8 cellular contexts compared by ENCODE assay signal in genomic region chr14:69259531-69260245, GRCh38. TPM values are rescaled to one million over a fixed set of nuclear protein-coding genes. Genes with fewer than 3 reads are reported as not detected.
DNase-seq lines count a peak whose midpoint lies in the region; TF ChIP-seq lines count a peak whose summit lies in the region.

Gene GALNT16 (plus strand): TSS chr14:69260158. CDS start chr14:69260291, 133 bp downstream.

- H3K9me3 ChIP-seq in mesenchymal stem cell (ENCODE audit: control insufficient read depth, low read length), result no peaks in the 10 kb centered on the region
- H3K9me3 ChIP-seq in uterus, result no peaks in the 10 kb centered on the region

- H2BK5ac ChIP-seq in mesenchymal stem cell (ENCODE audit: low read depth, low read length, poor library complexity, severe bottlenecking), result no peak within 1 kb of the TSS

- peaks cover 20% of the 10 kb centered on the region for H3K4me1 ChIP-seq in mesenchymal stem cell (ENCODE audit: control insufficient read depth, insufficient read depth, low read depth, low read length)
- no peaks in the 10 kb centered on the region for H3K4me1 ChIP-seq in uterus

- peak within 1 kb of the TSS; percentile 29 to 62 for H3K18ac ChIP-seq in mesenchymal stem cell (ENCODE audit: low read depth in 1 of 2, low read length in 2 of 2)

- peak within 1 kb of the TSS; percentile 7 for H4K8ac ChIP-seq in mesenchymal stem cell (ENCODE audit: low read length)

- intact Hi-C loops in uterus (cut with DNase I; ENCODE audit: low total_unique reads), result no loop called here

- H3K27me3 ChIP-seq in mesenchymal stem cell (ENCODE audit: control insufficient read depth in 1 of 2, insufficient read depth in 1 of 2, low read length in 2 of 2), result peaks cover 35 to 74% of the 10 kb centered on the region in 2 experiments
- peaks cover 0 to 5% of the 10 kb centered on the region in 2 donors for H3K27me3 ChIP-seq in uterus

- H2BK120ac ChIP-seq in mesenchymal stem cell (ENCODE audit: low read depth, low read length), result no peak within 1 kb of the TSS

- H3K4ac ChIP-seq in mesenchymal stem cell (ENCODE audit: low read depth in 1 of 2, low read length in 2 of 2), result no peak within 1 kb of the TSS

- DNase-seq in activated CD4-positive, alpha-beta T cell treated with anti-CD3 and anti-CD28 coated beads for 48 hours, result peak; percentile 6
- no peak for DNase-seq in activated CD4-positive, alpha-beta T cell treated with anti-CD3 and anti-CD28 coated beads, Interleukin-2, amount 50 U/mL, for 4 hours
- DNase-seq in NCI-H524 (lab: John Stamatoyannopoulos, UW), result peak; percentile 81 to 88
- DNase-seq in dermis blood vessel endothelial cell, result peak; percentile 46
- peak; percentile 51 for DNase-seq in mesenchymal stem cell
- peak in 1 of 2 donors; percentile 44 for DNase-seq in uterus
- DNase-seq in GM19238 (ENCODE audit: insufficient read length, low spot score), result no peak
- no peak for DNase-seq in SHP77 treated with DMSO at 0.1 percent for 48 hours (lab: John Stamatoyannopoulos, UW)

- H2AK5ac ChIP-seq in mesenchymal stem cell (ENCODE audit: low read length, severe bottlenecking), result no peak within 1 kb of the TSS

- H3K4me3 ChIP-seq in mesenchymal stem cell (ENCODE audit: insufficient read depth in 1 of 2, low read depth in 1 of 2, low read length in 2 of 2) (peak within 1 kb of the TSS; percentile 48 to 81), uterus (peak within 1 kb of the TSS; percentile 39 to 41)

- TF ChIP-seq CTCF in uterus (IDR thresholded peaks at IDR 0.05), result peak in 3 of 4 experiments; percentile 17 to 29 (median 23)

- peak within 1 kb of the TSS; percentile 86 for H3K9ac ChIP-seq in mesenchymal stem cell (ENCODE audit: low read length)

- H2BK12ac ChIP-seq in mesenchymal stem cell (ENCODE audit: low read length in 2 of 2), result no peak within 1 kb of the TSS

- H3K27ac ChIP-seq in mesenchymal stem cell (ENCODE audit: low read length, poor library complexity, severe bottlenecking) (no peak within 1 kb of the TSS), uterus (peak within 1 kb of the TSS; percentile 51 to 62)

- no peak for TF ChIP-seq POLR2A in uterus (IDR thresholded peaks at IDR 0.05)

- no peak within 1 kb of the TSS for H4K91ac ChIP-seq in mesenchymal stem cell (ENCODE audit: low read length)

- under 1% methylated on average over 63 of the region's 82 CpGs for WGBS in mesenchymal stem cell

- peak within 1 kb of the TSS; percentile 42 for H2AFZ ChIP-seq in mesenchymal stem cell (ENCODE audit: low read depth, low read length)

- H3K23ac ChIP-seq in mesenchymal stem cell (ENCODE audit: low read length in 2 of 2), result peak within 1 kb of the TSS in 1 of 2 experiments; percentile 53

- peak within 1 kb of the TSS in 1 of 2 experiments; percentile 85 for H3K14ac ChIP-seq in mesenchymal stem cell (ENCODE audit: low read length in 2 of 2)

- peak within 1 kb of the TSS; percentile 98 for H3K4me2 ChIP-seq in mesenchymal stem cell (ENCODE audit: low read length, poor library complexity, severe bottlenecking)

- H3K36me3 ChIP-seq in mesenchymal stem cell (ENCODE audit: control insufficient read depth in 1 of 2, insufficient read depth in 2 of 2, low read depth in 1 of 2, low read length in 2 of 2), result peaks cover 0 to 2% of the 10 kb centered on the region in 2 experiments
- no peaks in the 10 kb centered on the region for H3K36me3 ChIP-seq in uterus

- no peaks in the 10 kb centered on the region for H3K79me1 ChIP-seq in mesenchymal stem cell (replicated peaks; ENCODE audit: low read length, poor library complexity, severe bottlenecking)

- H2BK15ac ChIP-seq in mesenchymal stem cell (ENCODE audit: low read depth, poor library complexity, severe bottlenecking), result peak within 1 kb of the TSS; percentile 12

RNA-seq across cellular contexts. Expression of gene GALNT16, which starts in this region (rescaled TPM):
- total RNA-seq in dermis blood vessel endothelial cell, result 0.17 and 0.19 TPM in 2 replicates
- polyA plus RNA-seq in mesenchymal stem cell (2013, experiment 1 of 2), result 5.4 TPM
- polyA plus RNA-seq in mesenchymal stem cell (2013, experiment 2 of 2), result 4.2 TPM
- total RNA-seq in uterus, result 10 to 100 TPM in 3 of 4 donors, 1 to 10 TPM in 1; 2.1 to 35.9 (median 11.5) TPM

Comparison
In these comparisons a context has a peak if more than half of its experiments do, and no peak if none do; other contexts are left out.
1. DNase-seq: peak in activated CD4-positive, alpha-beta T cell treated with anti-CD3 and anti-CD28 coated beads for 48 hours (single experiment), NCI-H524 (2 of 2) and mesenchymal stem cell (single experiment); none in activated CD4-positive, alpha-beta T cell treated with anti-CD3 and anti-CD28 coated beads, Interleukin-2, amount 50 U/mL, for 4 hours (0 of 2), GM19238 (single experiment) and SHP77 treated with DMSO at 0.1 percent for 48 hours (single experiment).
2. Peak in DNase-seq in dermis blood vessel endothelial cell; RNA of the gene not detected or under 1 TPM.